ENCODE assay signal across 9 cellular contexts in genomic region chr12:89950421-89950820, GRCh38.
DNase-seq lines count a peak whose midpoint lies in the region; ATAC-seq and TF ChIP-seq lines count a peak whose summit lies in the region.
"Had no signal": no experiment of that assay in that cellular context is flagged by ENCODE, and none has a peak within 500 bp of the region (broad histone marks: within the 10 kb centered on the region; RNA-seq: fewer than 3 reads in every experiment).

No MANE protein-coding gene starts in this region.

- no peaks in the 10 kb centered on the region for H3K9me3 ChIP-seq in RWPE2 (ENCODE audit: severe bottlenecking)

- DNase-seq in RWPE2 (ENCODE audit: low spot score), result no peak
- no peak for DNase-seq in natural killer cell
- DNase-seq in germinal center (ENCODE audit: low spot score), result no peak
- DNase-seq in COLO829 (ENCODE audit: low spot score), result no peak
- DNase-seq in T1000 (lab: John Stamatoyannopoulos, UW), result no peak
- DNase-seq in GF-D8 (lab: John Stamatoyannopoulos, UW), result no peak
- DNase-seq: NCI-H187 treated with DMSO at 0.1 percent for 48 hours had no signal

- H3K27ac ChIP-seq in RWPE2 (ENCODE audit: poor library complexity, severe bottlenecking), result peak overlapping the region; percentile 94

- H3K4me3 Mint-ChIP-seq in natural killer cell, result peak overlapping the region; percentile 22

- ATAC-seq in GM18520 (IDR thresholded peaks at IDR 0.05; ENCODE audit: unreplicated experiment) (peak; percentile 29), HG02571 (IDR thresholded peaks at IDR 0.05; ENCODE audit: unreplicated experiment) (peak; percentile 45), RWPE2 (ENCODE audit: low read depth) (no peak), natural killer cell (peak in 2 of 3 donors; percentile 29 to 36)

- intact Hi-C loops in natural killer cell (cut with micrococcal nuclease), result loop anchor here (1.0 to 2.0 kb wide), 4 partner anchors 70 to 242 kb away; partner anchors contain the start of gene ATP2B1

- H3K27me3 ChIP-seq in RWPE2 (ENCODE audit: insufficient read depth, poor library complexity, severe bottlenecking), result no peaks in the 10 kb centered on the region

- H3K27me3 Mint-ChIP-seq in natural killer cell (ENCODE audit: low read depth in 2 of 2), result no peaks in the 10 kb centered on the region

- H3K4me1 ChIP-seq in RWPE2 (ENCODE audit: insufficient read depth, poor library complexity, severe bottlenecking), result peaks cover 50% of the 10 kb centered on the region

- no peak for TF ChIP-seq CTCF in RWPE2 (IDR thresholded peaks at IDR 0.05; ENCODE audit: poor library complexity, severe bottlenecking)
- no peak for TF ChIP-seq CTCF in natural killer cell (IDR thresholded peaks at IDR 0.05)

- H3K27ac Mint-ChIP-seq in natural killer cell, result peak overlapping the region; percentile 75 to 89

- no peaks in the 10 kb centered on the region for H3K36me3 ChIP-seq in RWPE2 (ENCODE audit: low read depth)

- H3K4me3 ChIP-seq in RWPE2 (ENCODE audit: severe bottlenecking), result no peak overlapping the region

- H3K9me3 Mint-ChIP-seq in natural killer cell, result no peaks in the 10 kb centered on the region

- H3K36me3 Mint-ChIP-seq in natural killer cell, result no peaks in the 10 kb centered on the region

- peaks cover 25 to 27% of the 10 kb centered on the region in 2 donors for H3K4me1 Mint-ChIP-seq in natural killer cell
